In genomic region chr11:66842896-66843775, GRCh38 we compare ENCODE assay signal across 8 cellular contexts. TPM values are rescaled to one million over a fixed set of nuclear protein-coding genes. Genes with fewer than 3 reads are reported as not detected.
A peak's percentile ranks its signal among the peaks of the same experiment; 100 is the strongest.
DNase-seq lines count a peak whose midpoint lies in the region; ATAC-seq and TF ChIP-seq lines count a peak whose summit lies in the region.

TSS of gene RCE1 (plus strand) at chr11:66843441. CDS start at chr11:66843456, 15 bp downstream.

- POLR2A ChIA-PET in activated CD8-positive, alpha-beta T cell treated with anti-CD3 and anti-CD28 coated beads for 36 hours (lab: Charles Lee), result interaction anchor here (0.7 to 5.4 kb wide), 16 partner anchors 8 to 248 kb away, joined by 3 to 66 read pairs (median 4); partner anchors contain the start of genes RBM14 and RBM4B

- H3K27ac ChIP-seq in C4-2B, result peak within 1 kb of the TSS; percentile 96
- peak within 1 kb of the TSS; percentile 74 for H3K27ac ChIP-seq in ectodermal cell (ENCODE audit: insufficient read depth, low read depth, low read length, poor library complexity, severe bottlenecking)

- H3K36me3 ChIP-seq in ectodermal cell (ENCODE audit: control insufficient read depth, insufficient read depth, low read length), result peaks cover 20% of the 10 kb centered on the region

- peak within 1 kb of the TSS; percentile 93 for H3K27ac Mint-ChIP-seq in activated CD8-positive, alpha-beta T cell treated with anti-CD3 and anti-CD28 coated beads for 36 hours

- H3K4me3 ChIP-seq in ectodermal cell (ENCODE audit: insufficient read depth, low read depth, low read length), result peak within 1 kb of the TSS; percentile 85

- H3K4me1 Mint-ChIP-seq in activated CD8-positive, alpha-beta T cell treated with anti-CD3 and anti-CD28 coated beads for 36 hours (ENCODE audit: low read depth), result peaks cover 49% of the 10 kb centered on the region

- CTCF ChIA-PET in activated CD8-positive, alpha-beta T cell treated with anti-CD3 and anti-CD28 coated beads for 36 hours (lab: Charles Lee), result interaction anchor here (0.6 to 3.1 kb wide), 9 partner anchors 9 to 251 kb away, joined by 3 to 18 read pairs (median 4); partner anchors contain the start of gene RBM4B

- no peaks in the 10 kb centered on the region for H3K27me3 Mint-ChIP-seq in activated CD8-positive, alpha-beta T cell treated with anti-CD3 and anti-CD28 coated beads for 36 hours

- no peaks in the 10 kb centered on the region for H3K9me3 Mint-ChIP-seq in activated CD8-positive, alpha-beta T cell treated with anti-CD3 and anti-CD28 coated beads for 36 hours

- peak within 1 kb of the TSS; percentile 93 for H3K4me3 Mint-ChIP-seq in activated CD8-positive, alpha-beta T cell treated with anti-CD3 and anti-CD28 coated beads for 36 hours

- H3K4me1 ChIP-seq in ectodermal cell (ENCODE audit: control insufficient read depth, insufficient read depth, low read length), result peaks cover 11% of the 10 kb centered on the region

- H3K27me3 ChIP-seq in ectodermal cell (ENCODE audit: control insufficient read depth, insufficient read depth, low read length, poor library complexity, severe bottlenecking), result no peaks in the 10 kb centered on the region

- ATAC-seq in GM19328 (IDR thresholded peaks at IDR 0.05; ENCODE audit: unreplicated experiment) (peak; percentile 78), HG03520 (IDR thresholded peaks at IDR 0.05; ENCODE audit: unreplicated experiment) (peak; percentile 67)
- peak; percentile 93 for ATAC-seq in activated CD8-positive, alpha-beta T cell treated with anti-CD3 and anti-CD28 coated beads for 36 hours

- no peaks in the 10 kb centered on the region for H3K9me3 ChIP-seq in ectodermal cell (ENCODE audit: control insufficient read depth, low read length)

- WGBS in ectodermal cell, 2 experiments, result 0% methylated on average over 98 of the region's 98 CpGs

- intact Hi-C loops in activated CD8-positive, alpha-beta T cell treated with anti-CD3 and anti-CD28 coated beads for 36 hours (cut with micrococcal nuclease), result no loop called here

- peaks cover 32% of the 10 kb centered on the region for H3K36me3 Mint-ChIP-seq in activated CD8-positive, alpha-beta T cell treated with anti-CD3 and anti-CD28 coated beads for 36 hours (ENCODE audit: low read depth)

- DNase-seq in NCI-H748 (lab: John Stamatoyannopoulos, UW; ENCODE audit: unreplicated experiment) (peak; percentile 91), lung microvascular endothelial cell (ENCODE audit: low read depth in 2 of 2) (peak; percentile 93 to 95)
- DNase-seq in activated CD8-positive, alpha-beta T cell treated with anti-CD3 and anti-CD28 coated beads for 36 hours, result peak; percentile 91
- DNase-seq in stimulated activated CD4-positive, alpha-beta T cell treated with anti-CD3 and anti-CD28 coated beads, TNF-alpha, amount 100 ng/mL, for 48 hours (ENCODE audit: low read depth in 3 of 3), result peak; percentile 79 to 90 (median 86)

- no peak for TF ChIP-seq CTCF in C4-2B (conservative IDR thresholded peaks at IDR 0.05)
- no peak for TF ChIP-seq CTCF in activated CD8-positive, alpha-beta T cell treated with anti-CD3 and anti-CD28 coated beads for 36 hours (IDR thresholded peaks at IDR 0.05)

RNA-seq across cellular contexts. Expression of gene RCE1, which starts in this region (rescaled TPM):
- 10 to 100 TPM; 22.1 to 26.8 TPM for total RNA-seq in activated CD8-positive, alpha-beta T cell treated with anti-CD3 and anti-CD28 coated beads for 36 hours
- 29.3 TPM for polyA plus RNA-seq in ectodermal cell (2013, experiment 1 of 4)
- 30.3 TPM for polyA plus RNA-seq in ectodermal cell (2013, experiment 2 of 4)
- 27.2 TPM for polyA plus RNA-seq in ectodermal cell (2013, experiment 3 of 4)
- polyA plus RNA-seq in ectodermal cell (2013, experiment 4 of 4), result 27.2 TPM
- 12.9 and 19.4 TPM in 2 replicates for total RNA-seq in lung microvascular endothelial cell

Comparison
In these comparisons a context has a peak if more than half of its experiments do, and no peak if none do; other contexts are left out.
1. Peak in every context shown above with its lines: DNase-seq, ATAC-seq, H3K4me3 ChIP-seq and H3K27ac ChIP-seq.